8 cellular contexts compared by ENCODE assay signal in genomic region chr6:16684896-16685554, GRCh38.
A peak's percentile ranks its signal among the peaks of the same experiment; 100 is the strongest.
DNase-seq lines count a peak whose midpoint lies in the region; FAIRE-seq and TF ChIP-seq lines count a peak whose summit lies in the region.

No MANE protein-coding gene starts in this region.

- H3K23ac ChIP-seq in trophoblast cell (ENCODE audit: low read length) = no peak overlapping the region

- no peak overlapping the region for H3K4me2 ChIP-seq in trophoblast cell (ENCODE audit: low read length)

- no peaks in the 10 kb centered on the region for H3K9me3 ChIP-seq in trophoblast cell (ENCODE audit: insufficient read depth, low read depth, low read length)

- H3K9me3 Mint-ChIP-seq in glutamatergic neuron (ENCODE audit: unreplicated experiment) = no peaks in the 10 kb centered on the region

- H4K91ac ChIP-seq in trophoblast cell (ENCODE audit: low read depth, low read length) = no peak overlapping the region

- H2AK5ac ChIP-seq in trophoblast cell (ENCODE audit: low read length) = no peak overlapping the region

- no peaks in the 10 kb centered on the region for H3K27me3 ChIP-seq in trophoblast cell (ENCODE audit: insufficient read depth, low read length)

- H3K4ac ChIP-seq in trophoblast cell (ENCODE audit: low read depth, low read length) = no peak overlapping the region

- no peak overlapping the region for H2AFZ ChIP-seq in trophoblast cell (ENCODE audit: insufficient read depth, low read length, poor library complexity)

- H3K27ac ChIP-seq in trophoblast cell (ENCODE audit: low read depth, low read length) = no peak overlapping the region

- H3K36me3 Mint-ChIP-seq in glutamatergic neuron (ENCODE audit: unreplicated experiment) = no peaks in the 10 kb centered on the region

- DNase-seq in GM19239 (ENCODE audit: insufficient read length, low spot score) (no peak), M059J (ENCODE audit: low read depth) (peak; percentile 71), trophoblast cell (peak; percentile 30 to 47), mucosa of gallbladder (ENCODE audit: low spot score) (no peak), LoVo (ENCODE audit: low spot score) (no peak), SIG-M5 treated with dmso at 0.1 percent for 504 hours (lab: John Stamatoyannopoulos, UW; ENCODE audit: unreplicated experiment) (no peak), glutamatergic neuron (no peak)
- peak; percentile 25 for DNase-seq in activated effector memory CD4-positive, alpha-beta T cell treated with Interleukin-2 at 50 U/mL for 16 hours

- no peak overlapping the region for H2BK120ac ChIP-seq in trophoblast cell (ENCODE audit: insufficient read depth, low read length, poor library complexity)

- FAIRE-seq in GM19239 (lab: Jason Lieb, UNC) = peak; percentile 35

- H3K4me3 ChIP-seq in trophoblast cell (ENCODE audit: low read depth, low read length) = no peak overlapping the region

- H3K18ac ChIP-seq in trophoblast cell (ENCODE audit: low read length) = no peak overlapping the region

- WGBS in trophoblast cell (ENCODE audit: extremely low coverage, insufficient coverage, insufficient read length) = no CpG with 5 or more reads among the region's 7 CpGs

- no peak overlapping the region for H4K8ac ChIP-seq in trophoblast cell (ENCODE audit: low read depth, low read length)

- H3K36me3 ChIP-seq in trophoblast cell (ENCODE audit: control insufficient read depth in 1 of 2, insufficient read depth in 2 of 2, low read length in 2 of 2) = no peaks in the 10 kb centered on the region

- TF ChIP-seq CTCF in glutamatergic neuron (IDR thresholded peaks at IDR 0.05; ENCODE audit: partially characterized antibody, unreplicated experiment) = no peak

- H3K9ac ChIP-seq in trophoblast cell (ENCODE audit: low read length) = no peak overlapping the region

- no peaks in the 10 kb centered on the region for H3K79me1 ChIP-seq in trophoblast cell (ENCODE audit: low read length)

- no peak overlapping the region for H3K14ac ChIP-seq in trophoblast cell (ENCODE audit: low read length)

- H2BK5ac ChIP-seq in trophoblast cell (ENCODE audit: low read depth, low read length, poor library complexity) = no peak overlapping the region

- peaks cover 0 to 3% of the 10 kb centered on the region in 2 experiments for H3K4me1 ChIP-seq in trophoblast cell (ENCODE audit: control insufficient read depth in 1 of 2, insufficient read depth in 2 of 2, low read length in 2 of 2)

- H3K27ac Mint-ChIP-seq in glutamatergic neuron (ENCODE audit: unreplicated experiment) = no peak overlapping the region

- H3K79me2 ChIP-seq in trophoblast cell (ENCODE audit: control insufficient read depth, insufficient read depth, low read length, poor library complexity) = no peaks in the 10 kb centered on the region

- no peak overlapping the region for H3K4me3 Mint-ChIP-seq in glutamatergic neuron (ENCODE audit: unreplicated experiment)

- no peak overlapping the region for H2BK12ac ChIP-seq in trophoblast cell (ENCODE audit: low read length)

- no peaks in the 10 kb centered on the region for H3K27me3 Mint-ChIP-seq in glutamatergic neuron (ENCODE audit: unreplicated experiment)

- no peaks in the 10 kb centered on the region for H3K4me1 Mint-ChIP-seq in glutamatergic neuron (ENCODE audit: low read depth, unreplicated experiment)

- no peak overlapping the region for H4K12ac ChIP-seq in trophoblast cell (ENCODE audit: low read depth, low read length)

Comparison
In these comparisons a context has a peak if more than half of its experiments do, and no peak if none do; other contexts are left out.
1. DNase-seq: peak in M059J (single experiment), activated effector memory CD4-positive, alpha-beta T cell treated with Interleukin-2 at 50 U/mL for 16 hours (single experiment) and trophoblast cell (2 of 2); none in GM19239 (single experiment), mucosa of gallbladder (single experiment), LoVo (single experiment), SIG-M5 treated with dmso at 0.1 percent for 504 hours (single experiment) and glutamatergic neuron (single experiment).